Comparison of ENCODE assay signal across 8 cellular contexts in the genomic region with DNA sequence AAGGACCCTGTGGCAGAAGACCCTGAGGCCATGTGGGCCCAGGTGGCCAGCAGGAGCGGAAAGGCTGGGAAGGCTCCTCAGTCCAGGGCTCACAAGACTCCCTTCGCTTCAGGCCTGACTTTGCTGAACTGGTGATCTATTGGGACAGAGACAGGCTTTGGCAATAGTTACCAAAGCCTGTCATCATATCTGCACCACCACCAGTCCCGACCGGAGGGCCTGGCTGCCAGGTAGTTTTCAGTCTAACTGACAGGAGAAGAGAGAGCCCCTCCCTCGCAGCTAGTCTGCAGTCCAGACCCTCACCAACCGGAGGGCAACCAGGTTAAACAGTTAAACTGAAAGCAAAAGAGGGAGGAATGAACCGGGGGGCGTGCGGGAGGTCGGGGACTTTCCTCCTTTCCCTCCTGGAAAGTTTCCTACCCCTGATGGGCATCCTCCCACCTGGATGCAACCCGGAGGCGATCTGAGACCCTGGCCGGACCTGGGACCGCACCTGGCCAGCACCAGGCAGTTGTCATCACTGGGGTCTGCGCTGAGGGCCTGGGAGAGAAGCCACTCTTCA. TPM values are rescaled to one million over a fixed set of nuclear protein-coding genes. Genes with fewer than 3 reads are reported as not detected.
DNase-seq lines count a peak whose midpoint lies in the region; ATAC-seq and TF ChIP-seq lines count a peak whose summit lies in the region.

No MANE protein-coding gene starts in this region.

- DNase-seq in NCI-H2171 treated with DMSO at 0.1 percent for 48 hours (lab: John Stamatoyannopoulos, UW) = peak; percentile 59
- no peak for DNase-seq in NCI-H2171 (lab: John Stamatoyannopoulos, UW)
- DNase-seq in T follicular helper cell (ENCODE audit: low read depth) = peak; percentile 5
- DNase-seq in mammary epithelial cell = peak; percentile 42
- peak in 1 of 2 donors; percentile 84 for DNase-seq in stimulated activated effector memory CD8-positive, alpha-beta T cell treated with anti-CD3 and anti-CD28 coated beads, Interleukin-12 subunit alpha, Interleukin-12 subunit beta, amount 100 ng/mL, for 72 hours (ENCODE audit: low spot score in 2 of 2)
- no peak for DNase-seq in NCI-H187 (lab: John Stamatoyannopoulos, UW)

- H3K9me3 ChIP-seq in mammary epithelial cell (replicated peaks; ENCODE audit: insufficient read depth, low read length) = no peaks in the 10 kb centered on the region

- in situ Hi-C loops in mammary epithelial cell (cut with MboI; ENCODE audit: low sequenced_read_pairs in 2 of 2) = loop anchor here (5.0 kb wide), 2 partner anchors 67 to 72 kb away; no protein-coding TSS in a partner anchor

- peaks cover 47% of the 10 kb centered on the region for H3K4me1 Mint-ChIP-seq in stimulated activated effector memory CD8-positive, alpha-beta T cell treated with anti-CD3 and anti-CD28 coated beads, Interleukin-12 subunit alpha, Interleukin-12 subunit beta, amount 100 ng/mL, for 72 hours

- dilution Hi-C loops in mammary epithelial cell (cut with HindIII; ENCODE audit: low sequenced_read_pairs) = no loop called here

- H3K27me3 ChIP-seq in mammary epithelial cell (ENCODE audit: insufficient read depth, low read length) = no peaks in the 10 kb centered on the region
- no peaks in the 10 kb centered on the region for H3K27me3 ChIP-seq in layer of hippocampus (ENCODE audit: control insufficient read depth, insufficient read depth, low read length)

- peak; percentile 14 for ATAC-seq in HG03066 (IDR thresholded peaks at IDR 0.05; ENCODE audit: low read depth, unreplicated experiment)
- peak; percentile 42 for ATAC-seq in stimulated activated effector memory CD8-positive, alpha-beta T cell treated with anti-CD3 and anti-CD28 coated beads, Interleukin-12 subunit alpha, Interleukin-12 subunit beta, amount 100 ng/mL, for 72 hours

- no peak for TF ChIP-seq CTCF in mammary epithelial cell (conservative IDR thresholded peaks at IDR 0.05 in 1 of 2, IDR thresholded peaks at IDR 0.05 in 1 of 2; ENCODE audit: extremely low read depth in 1 of 2, insufficient read depth in 1 of 2, low read depth in 1 of 2, low read length in 2 of 2)

- intact Hi-C loops in mammary epithelial cell (cut with micrococcal nuclease) = no loop called here

- peak overlapping the region; percentile 94 for H3K27ac Mint-ChIP-seq in stimulated activated effector memory CD8-positive, alpha-beta T cell treated with anti-CD3 and anti-CD28 coated beads, Interleukin-12 subunit alpha, Interleukin-12 subunit beta, amount 100 ng/mL, for 72 hours

- H3K9me3 Mint-ChIP-seq in stimulated activated effector memory CD8-positive, alpha-beta T cell treated with anti-CD3 and anti-CD28 coated beads, Interleukin-12 subunit alpha, Interleukin-12 subunit beta, amount 100 ng/mL, for 72 hours = no peaks in the 10 kb centered on the region

- H2AFZ ChIP-seq in mammary epithelial cell (ENCODE audit: low read depth, low read length) = peak overlapping the region; percentile 93

- WGBS in mammary epithelial cell (ENCODE audit: low coverage, missing lambda C conversion rate) = 3% methylated on average over 7 of the region's 15 CpGs

- peaks cover 50% of the 10 kb centered on the region for H3K79me2 ChIP-seq in mammary epithelial cell (ENCODE audit: insufficient read depth, low read length)

- H3K4me3 ChIP-seq in mammary epithelial cell (replicated peaks in 1 of 3; ENCODE audit: insufficient read depth in 1 of 3, low read depth in 2 of 3, low read length in 3 of 3) = peak overlapping the region; percentile 76 to 84 (median 82)

- peak overlapping the region; percentile 90 for H3K4me2 ChIP-seq in mammary epithelial cell (ENCODE audit: insufficient read depth, low read depth, low read length)

- peak overlapping the region; percentile 95 for H3K9ac ChIP-seq in mammary epithelial cell (ENCODE audit: insufficient read depth, low read length)

- H3K36me3 ChIP-seq in mammary epithelial cell (ENCODE audit: insufficient read depth, low read length) = no peaks in the 10 kb centered on the region

- peaks cover 5% of the 10 kb centered on the region for H3K4me1 ChIP-seq in mammary epithelial cell (ENCODE audit: insufficient read depth, low read length)

- BruUV-seq in mammary epithelial cell (replicated peaks; lab: Mats Ljungman, UMichigan) = no TSS peak

- peak overlapping the region; percentile 96 for H3K4me3 Mint-ChIP-seq in stimulated activated effector memory CD8-positive, alpha-beta T cell treated with anti-CD3 and anti-CD28 coated beads, Interleukin-12 subunit alpha, Interleukin-12 subunit beta, amount 100 ng/mL, for 72 hours

- H4K20me1 ChIP-seq in mammary epithelial cell (ENCODE audit: insufficient read depth, low read length) = no peaks in the 10 kb centered on the region

- H3K27ac ChIP-seq in mammary epithelial cell (ENCODE audit: insufficient read depth, low read depth, low read length) (peak overlapping the region; percentile 83), layer of hippocampus (ENCODE audit: low read depth, low read length) (peak overlapping the region; percentile 33)

- CTCF ChIA-PET in mammary epithelial cell (lab: Charles Lee; ENCODE audit: low non-redundant PET) = no interaction called here

- peaks cover 62% of the 10 kb centered on the region for H3K36me3 Mint-ChIP-seq in stimulated activated effector memory CD8-positive, alpha-beta T cell treated with anti-CD3 and anti-CD28 coated beads, Interleukin-12 subunit alpha, Interleukin-12 subunit beta, amount 100 ng/mL, for 72 hours

RNA-seq across cellular contexts. Expression of a gene that starts 0.5 kb away (rescaled TPM):
- total RNA-seq in mammary epithelial cell = 10 to 100 TPM; 14.7 to 25.9 TPM
- 19.5 TPM for polyA plus RNA-seq in mammary epithelial cell
- 30.4 TPM for polyA minus RNA-seq in mammary epithelial cell

RNA-seq across cellular contexts. Expression of a gene that starts 29.8 kb away (rescaled TPM):
- 10 to 100 TPM in 1 of 2 donors, 1 to 10 TPM in 1; 3.8 to 10.9 TPM for total RNA-seq in mammary epithelial cell
- polyA plus RNA-seq in mammary epithelial cell = 13.8 TPM
- not detected for polyA minus RNA-seq in mammary epithelial cell

RNA-seq across cellular contexts. Expression of a gene that starts 29.9 kb away (rescaled TPM):
- total RNA-seq in mammary epithelial cell = 10 to 100 TPM; 23.8 to 24.4 TPM
- 12.0 TPM for polyA plus RNA-seq in mammary epithelial cell
- polyA minus RNA-seq in mammary epithelial cell = 11.1 TPM

Comparison
In these comparisons a context has a peak if more than half of its experiments do, and no peak if none do; other contexts are left out.
1. DNase-seq: peak in NCI-H2171 treated with DMSO at 0.1 percent for 48 hours (single experiment), T follicular helper cell (single experiment) and mammary epithelial cell (single experiment); none in NCI-H2171 (single experiment) and NCI-H187 (0 of 2).